8 cellular contexts compared by ENCODE assay signal in the genomic region with DNA sequence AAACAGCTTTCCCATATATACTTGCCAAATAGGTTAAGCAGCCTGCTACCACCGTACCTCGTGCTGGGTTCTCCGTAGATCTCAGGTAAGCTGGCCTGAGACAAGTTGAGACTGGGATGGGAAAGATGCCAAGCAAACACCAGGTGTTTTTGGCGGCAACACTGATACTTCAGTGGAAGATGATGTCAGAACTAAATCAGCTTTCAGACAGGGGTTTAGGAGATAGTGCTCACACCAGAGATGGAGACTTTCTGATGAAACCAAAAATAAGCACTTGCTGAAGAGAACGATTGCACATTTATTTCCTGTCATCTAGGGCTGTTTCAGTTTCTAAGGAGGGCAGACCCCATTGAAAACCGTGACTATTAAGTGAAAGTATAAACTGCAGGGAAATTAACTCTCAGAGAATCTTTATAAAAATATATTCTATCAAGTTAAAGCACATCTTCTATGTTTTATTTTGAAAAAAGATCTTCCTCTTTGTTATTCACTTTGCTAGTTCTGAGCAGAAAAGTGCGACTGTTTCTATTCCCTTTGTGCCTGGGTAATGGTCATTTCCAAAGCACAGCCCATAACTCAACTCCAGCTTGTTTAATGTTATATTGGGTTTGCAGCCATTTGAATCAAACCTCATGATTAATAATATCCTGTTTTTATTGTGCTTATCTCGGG.
DNase-seq lines count a peak whose midpoint lies in the region; ATAC-seq and TF ChIP-seq lines count a peak whose summit lies in the region.

No MANE protein-coding gene starts in this region.

- 74% methylated on average over 8 of the region's 8 CpGs for WGBS in esophagus muscularis mucosa

- TF ChIP-seq POLR2A in esophagus muscularis mucosa (IDR thresholded peaks at IDR 0.05; ENCODE audit: low read depth) = no peak

- TF ChIP-seq EP300 in esophagus muscularis mucosa (IDR thresholded peaks at IDR 0.05) = no peak

- H3K27me3 Mint-ChIP-seq in natural killer cell treated with Interleukin-12 subunit alpha and Interleukin-12 subunit beta and Interleukin-15 and Interleukin-18, amount 100 ng/mL, for 72 hours = peaks cover 0 to 2% of the 10 kb centered on the region in 2 donors
- H3K27me3 Mint-ChIP-seq in CD4-positive, alpha-beta T cell = no peaks in the 10 kb centered on the region

- peaks cover 3 to 46% (median 18%) of the 10 kb centered on the region in 4 donors for H3K36me3 ChIP-seq in esophagus muscularis mucosa

- CTCF ChIA-PET in CD4-positive, alpha-beta T cell (lab: Charles Lee) = no interaction called here

- H3K4me1 Mint-ChIP-seq in natural killer cell treated with Interleukin-12 subunit alpha and Interleukin-12 subunit beta and Interleukin-15 and Interleukin-18, amount 100 ng/mL, for 72 hours (ENCODE audit: low read depth in 2 of 2) = peaks cover 0 to 8% of the 10 kb centered on the region in 2 donors
- H3K4me1 Mint-ChIP-seq in CD4-positive, alpha-beta T cell (ENCODE audit: low read depth) = no peaks in the 10 kb centered on the region

- no peak overlapping the region for H3K4me3 ChIP-seq in esophagus muscularis mucosa

- DNase-seq in COLO668 (lab: John Stamatoyannopoulos, UW; ENCODE audit: unreplicated experiment) (peak; percentile 74), GM19238 (ENCODE audit: insufficient read length, low spot score) (peak; percentile 8), NCI-H774 (lab: John Stamatoyannopoulos, UW) (peak; percentile 75), ureter (ENCODE audit: low spot score) (no peak), esophagus muscularis mucosa (ENCODE audit: extremely low spot score) (no peak)
- DNase-seq in natural killer cell treated with Interleukin-12 subunit alpha and Interleukin-12 subunit beta and Interleukin-15 and Interleukin-18, amount 100 ng/mL, for 72 hours (ENCODE audit: low spot score) = no peak
- DNase-seq in CD4-positive, alpha-beta T cell = no peak

- peak overlapping the region; percentile 33 to 79 for H3K27ac Mint-ChIP-seq in natural killer cell treated with Interleukin-12 subunit alpha and Interleukin-12 subunit beta and Interleukin-15 and Interleukin-18, amount 100 ng/mL, for 72 hours
- no peak overlapping the region for H3K27ac Mint-ChIP-seq in CD4-positive, alpha-beta T cell

- TF ChIP-seq CTCF in CD4-positive, alpha-beta T cell (IDR thresholded peaks at IDR 0.05) = no peak
- TF ChIP-seq CTCF in esophagus muscularis mucosa (IDR thresholded peaks at IDR 0.05) = no peak

- no peaks in the 10 kb centered on the region for H3K4me1 ChIP-seq in esophagus muscularis mucosa

- no peaks in the 10 kb centered on the region for H3K9me3 ChIP-seq in CD4-positive, alpha-beta T cell (ENCODE audit: control insufficient read depth, low read length)
- H3K9me3 ChIP-seq in esophagus muscularis mucosa = no peaks in the 10 kb centered on the region

- no peaks in the 10 kb centered on the region for H3K9me3 Mint-ChIP-seq in natural killer cell treated with Interleukin-12 subunit alpha and Interleukin-12 subunit beta and Interleukin-15 and Interleukin-18, amount 100 ng/mL, for 72 hours
- no peaks in the 10 kb centered on the region for H3K9me3 Mint-ChIP-seq in CD4-positive, alpha-beta T cell

- no peaks in the 10 kb centered on the region for H3K36me3 Mint-ChIP-seq in natural killer cell treated with Interleukin-12 subunit alpha and Interleukin-12 subunit beta and Interleukin-15 and Interleukin-18, amount 100 ng/mL, for 72 hours
- no peaks in the 10 kb centered on the region for H3K36me3 Mint-ChIP-seq in CD4-positive, alpha-beta T cell (ENCODE audit: low read depth)

- peak overlapping the region; percentile 79 for H3K4me3 Mint-ChIP-seq in natural killer cell treated with Interleukin-12 subunit alpha and Interleukin-12 subunit beta and Interleukin-15 and Interleukin-18, amount 100 ng/mL, for 72 hours
- H3K4me3 Mint-ChIP-seq in CD4-positive, alpha-beta T cell = no peak overlapping the region

- POLR2A ChIA-PET in CD4-positive, alpha-beta T cell (lab: Charles Lee) = no interaction called here

- no peaks in the 10 kb centered on the region for H3K27me3 ChIP-seq in CD4-positive, alpha-beta T cell (ENCODE audit: control insufficient read depth, insufficient read depth, low read length)
- no peaks in the 10 kb centered on the region for H3K27me3 ChIP-seq in esophagus muscularis mucosa

- no peak overlapping the region for H3K27ac ChIP-seq in CD4-positive, alpha-beta T cell (ENCODE audit: low read depth, low read length)
- H3K27ac ChIP-seq in esophagus muscularis mucosa (replicated peaks in 1 of 4) = no peak overlapping the region

- intact Hi-C loops in CD4-positive, alpha-beta T cell (cut with DNase I, micrococcal nuclease) = no loop called here
- intact Hi-C loops in esophagus muscularis mucosa (cut with DNase I) = no loop called here

- ATAC-seq in HG03108 (IDR thresholded peaks at IDR 0.05; ENCODE audit: unreplicated experiment) = peak; percentile 99
- peak; percentile 75 to 90 for ATAC-seq in natural killer cell treated with Interleukin-12 subunit alpha and Interleukin-12 subunit beta and Interleukin-15 and Interleukin-18, amount 100 ng/mL, for 72 hours
- ATAC-seq in CD4-positive, alpha-beta T cell (ENCODE audit: poor library complexity) = no peak

Comparison
In these comparisons a context has a peak if more than half of its experiments do, and no peak if none do; other contexts are left out.
1. DNase-seq: peak in COLO668 (single experiment), GM19238 (single experiment) and NCI-H774 (single experiment); none in natural killer cell treated with Interleukin-12 subunit alpha and Interleukin-12 subunit beta and Interleukin-15 and Interleukin-18, amount 100 ng/mL, for 72 hours (single experiment), ureter (single experiment), CD4-positive, alpha-beta T cell (0 of 10) and esophagus muscularis mucosa (single experiment).